ENCODE assay signal across 20 cellular contexts in the genomic region with DNA sequence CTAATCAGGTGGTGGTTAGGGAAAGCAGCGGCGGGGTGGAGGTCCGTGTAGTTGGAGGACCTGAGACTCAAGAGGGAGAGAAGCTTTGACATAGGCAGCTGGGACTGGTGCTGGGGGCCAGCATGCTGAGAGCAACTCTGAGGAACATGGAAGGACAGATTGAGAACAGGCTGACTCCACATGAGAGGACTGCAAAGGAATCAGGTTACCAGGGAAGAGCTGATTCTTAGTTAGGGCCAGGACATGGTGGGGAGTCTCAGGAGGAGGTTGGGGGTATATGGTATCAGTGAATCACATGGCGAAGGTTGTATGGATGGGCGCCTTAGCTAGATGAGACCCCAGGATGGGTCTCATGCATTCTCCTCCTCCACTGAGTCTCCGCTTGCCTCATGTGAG.
DNase-seq lines count a peak whose midpoint lies in the region; ATAC-seq and TF ChIP-seq lines count a peak whose summit lies in the region.
"Had no signal": no experiment of that assay in that cellular context is flagged by ENCODE, and none has a peak within 500 bp of the region (broad histone marks: within the 10 kb centered on the region; RNA-seq: fewer than 3 reads in every experiment).

No MANE protein-coding gene starts in this region.

- no peak overlapping the region for H3K4me3 Mint-ChIP-seq in activated naive CD4-positive, alpha-beta T cell treated with anti-CD3 and anti-CD28 coated beads for 36 hours
- H3K4me3 Mint-ChIP-seq: CD8-positive, alpha-beta T cell; memory B cell had no signal

- H2BK120ac ChIP-seq in mesendoderm (ENCODE audit: low read depth, low read length) = no peak overlapping the region

- H4K8ac ChIP-seq in mesendoderm (ENCODE audit: low read depth, low read length) = no peak overlapping the region

- H3K79me1 ChIP-seq in mesendoderm (ENCODE audit: low read length) = no peaks in the 10 kb centered on the region

- CTCF ChIA-PET in activated naive CD4-positive, alpha-beta T cell treated with anti-CD3 and anti-CD28 coated beads for 36 hours (lab: Charles Lee) = no interaction called here
- CTCF ChIA-PET in HEK293T (lab: Yijun Ruan, JAX) = no interaction called here

- ATAC-seq in activated naive CD4-positive, alpha-beta T cell treated with anti-CD3 and anti-CD28 coated beads, Interleukin-2, amount 50 U/mL, for 72 hours = no peak
- ATAC-seq: CD8-positive, alpha-beta T cell; GM12878; right cardiac atrium had no signal

- H3K4me1 Mint-ChIP-seq in activated naive CD4-positive, alpha-beta T cell treated with anti-CD3 and anti-CD28 coated beads for 36 hours (ENCODE audit: low read depth) = peaks cover 17% of the 10 kb centered on the region
- H3K4me1 Mint-ChIP-seq: memory B cell had no signal

- intact Hi-C loops in activated naive CD4-positive, alpha-beta T cell treated with anti-CD3 and anti-CD28 coated beads for 36 hours (cut with micrococcal nuclease) = loop anchor here (5.0 kb wide), 2 partner anchors 286 to 966 kb away; no protein-coding TSS in a partner anchor
- intact Hi-C loops in breast epithelium (cut with DNase I; ENCODE audit: low total_unique reads) = no loop called here

- no peak for TF ChIP-seq CTCF in breast epithelium (IDR thresholded peaks at IDR 0.05)

- no peak overlapping the region for H3K9ac ChIP-seq in mesendoderm (ENCODE audit: low read length)

- no peak overlapping the region for H3K23ac ChIP-seq in mesendoderm (ENCODE audit: low read length)

- no peak overlapping the region for H2BK5ac ChIP-seq in mesendoderm (ENCODE audit: low read length)

- POLR2A ChIA-PET in HEK293T (lab: Yijun Ruan, JAX) = no interaction called here

- H3K27me3 ChIP-seq in breast epithelium = no peaks in the 10 kb centered on the region
- H3K27me3 ChIP-seq in mesendoderm (ENCODE audit: insufficient read depth, low read length, poor library complexity) = no peaks in the 10 kb centered on the region
- H3K27me3 ChIP-seq: heart left ventricle, thyroid gland had no signal

- WGBS in mesendoderm (ENCODE audit: extremely low coverage, insufficient coverage, low lambda C conversion rate) = no CpG with 5 or more reads among the region's 6 CpGs

- H4K5ac ChIP-seq in mesendoderm (ENCODE audit: low read length) = no peak overlapping the region

- peaks cover 14% of the 10 kb centered on the region for H3K27me3 Mint-ChIP-seq in activated naive CD4-positive, alpha-beta T cell treated with anti-CD3 and anti-CD28 coated beads for 36 hours (ENCODE audit: low read depth)

- no peak for TF ChIP-seq POLR2A in breast epithelium (IDR thresholded peaks at IDR 0.05)

- H3K4me2 ChIP-seq in mesendoderm (ENCODE audit: low read length) = no peak overlapping the region

- no peak overlapping the region for H2BK15ac ChIP-seq in mesendoderm (replicated peaks; ENCODE audit: low read depth)

- H3K4me1 ChIP-seq in breast epithelium (peaks cover 0 to 6% of the 10 kb centered on the region in 2 donors), mesendoderm (ENCODE audit: control insufficient read depth, low read depth, low read length) (no peaks in the 10 kb centered on the region)
- H3K4me1 ChIP-seq: heart left ventricle, thyroid gland had no signal

- no peak overlapping the region for H2AK5ac ChIP-seq in mesendoderm (ENCODE audit: low read length)

- H3K79me2 ChIP-seq in mesendoderm (ENCODE audit: control insufficient read depth, insufficient read depth, low read length) = no peaks in the 10 kb centered on the region

- H3K27ac Mint-ChIP-seq in activated naive CD4-positive, alpha-beta T cell treated with anti-CD3 and anti-CD28 coated beads for 36 hours = peak overlapping the region; percentile 71
- H3K27ac Mint-ChIP-seq in activated naive CD4-positive, alpha-beta T cell treated with anti-CD3 and anti-CD28 coated beads, Interleukin-2, amount 50 U/mL, for 72 hours = no peak overlapping the region
- H3K27ac Mint-ChIP-seq: CD8-positive, alpha-beta T cell; memory B cell had no signal

- no peaks in the 10 kb centered on the region for H3K36me3 Mint-ChIP-seq in activated naive CD4-positive, alpha-beta T cell treated with anti-CD3 and anti-CD28 coated beads for 36 hours (ENCODE audit: low read depth)
- no peaks in the 10 kb centered on the region for H3K36me3 Mint-ChIP-seq in activated naive CD4-positive, alpha-beta T cell treated with anti-CD3 and anti-CD28 coated beads, Interleukin-2, amount 50 U/mL, for 72 hours
- H3K36me3 Mint-ChIP-seq: CD8-positive, alpha-beta T cell; memory B cell had no signal

- H3K18ac ChIP-seq in mesendoderm (ENCODE audit: low read length) = no peak overlapping the region

- H3K4me3 ChIP-seq in breast epithelium = no peak overlapping the region
- H3K4me3 ChIP-seq in mesendoderm (ENCODE audit: low read length) = no peak overlapping the region
- H3K4me3 ChIP-seq: GM12878, heart left ventricle, thyroid gland had no signal

- no peaks in the 10 kb centered on the region for H3K9me3 ChIP-seq in breast epithelium
- H3K9me3 ChIP-seq: heart left ventricle, thyroid gland had no signal

- no peak overlapping the region for H3K4ac ChIP-seq in mesendoderm (ENCODE audit: low read depth, low read length)

- H3K56ac ChIP-seq in mesendoderm (ENCODE audit: low read length) = peak overlapping the region; percentile 11

- H3K36me3 ChIP-seq in breast epithelium (no peaks in the 10 kb centered on the region), mesendoderm (ENCODE audit: control insufficient read depth, insufficient read depth, low read length) (no peaks in the 10 kb centered on the region)
- H3K36me3 ChIP-seq: heart left ventricle, thyroid gland had no signal

- DNase-seq in activated naive CD4-positive, alpha-beta T cell treated with anti-CD3 and anti-CD28 coated beads for 36 hours = no peak
- DNase-seq in activated naive CD4-positive, alpha-beta T cell treated with anti-CD3 and anti-CD28 coated beads, Interleukin-2, amount 50 U/mL, for 72 hours (ENCODE audit: low spot score in 2 of 2) = no peak
- DNase-seq in breast epithelium (ENCODE audit: low spot score in 2 of 2) = no peak
- DNase-seq in mesendoderm = peak; percentile 6
- no peak for DNase-seq in SW 1271 (lab: John Stamatoyannopoulos, UW)
- no peak for DNase-seq in HEK293T (ENCODE audit: extremely low spot score)
- no peak for DNase-seq in SW480 (ENCODE audit: low spot score)
- DNase-seq in DMS79 (lab: John Stamatoyannopoulos, UW) = no peak
- DNase-seq: activated CD4-positive, CD25-positive, alpha-beta regulatory T cell; amygdala; CD8-positive, alpha-beta T cell; heart left ventricle; NCI-H2081 treated with DMSO at 0.1 percent for 48 hours; NCI-H82; right cardiac atrium; stimulated activated CD4-positive, alpha-beta T cell treated with anti-CD3 and anti-CD28 coated beads, Interleukin-4, amount 100 ng/mL, for 1 hour; T-helper 2 cell; thyroid gland had no signal

- H3K9me3 Mint-ChIP-seq in activated naive CD4-positive, alpha-beta T cell treated with anti-CD3 and anti-CD28 coated beads for 36 hours = no peaks in the 10 kb centered on the region
- H3K9me3 Mint-ChIP-seq in activated naive CD4-positive, alpha-beta T cell treated with anti-CD3 and anti-CD28 coated beads, Interleukin-2, amount 50 U/mL, for 72 hours = peaks cover 8% of the 10 kb centered on the region in 2 donors
- H3K9me3 Mint-ChIP-seq: memory B cell had no signal

- peak overlapping the region; percentile 45 to 83 for H3K27ac ChIP-seq in breast epithelium
- no peak overlapping the region for H3K27ac ChIP-seq in mesendoderm (ENCODE audit: low read depth, low read length)
- H3K27ac ChIP-seq: heart left ventricle, thyroid gland had no signal

TF ChIP-seq in HEK293T, 16 proteins besides CTCF, POLR2A, EP300 and RAD21:
- TF ChIP-seq FOXK2 (IDR thresholded peaks at IDR 0.05) (no peak), L3MBTL2 (conservative IDR thresholded peaks at IDR 0.05) (no peak), LEF1 (IDR thresholded peaks at IDR 0.05; ENCODE audit: borderline replicate concordance) (no peak), FOXA1 (IDR thresholded peaks at IDR 0.05) (no peak), ARNT (IDR thresholded peaks at IDR 0.05) (no peak), ELF4 (IDR thresholded peaks at IDR 0.05) (no peak), FOXM1 (IDR thresholded peaks at IDR 0.05; ENCODE audit: borderline replicate concordance) (no peak), ZNF384 (IDR thresholded peaks at IDR 0.05) (no peak), SP1 (IDR thresholded peaks at IDR 0.05) (no peak), HDGF (IDR thresholded peaks at IDR 0.05; ENCODE audit: borderline replicate concordance) (no peak), CTBP1 (IDR thresholded peaks at IDR 0.05; ENCODE audit: borderline replicate concordance) (no peak), NFRKB (IDR thresholded peaks at IDR 0.05) (no peak), TARDBP (IDR thresholded peaks at IDR 0.05) (no peak), SUZ12 (IDR thresholded peaks at IDR 0.05) (no peak), BHLHE40 (IDR thresholded peaks at IDR 0.05; ENCODE audit: borderline replicate concordance) (no peak)
- TF ChIP-seq, protein P1, sequence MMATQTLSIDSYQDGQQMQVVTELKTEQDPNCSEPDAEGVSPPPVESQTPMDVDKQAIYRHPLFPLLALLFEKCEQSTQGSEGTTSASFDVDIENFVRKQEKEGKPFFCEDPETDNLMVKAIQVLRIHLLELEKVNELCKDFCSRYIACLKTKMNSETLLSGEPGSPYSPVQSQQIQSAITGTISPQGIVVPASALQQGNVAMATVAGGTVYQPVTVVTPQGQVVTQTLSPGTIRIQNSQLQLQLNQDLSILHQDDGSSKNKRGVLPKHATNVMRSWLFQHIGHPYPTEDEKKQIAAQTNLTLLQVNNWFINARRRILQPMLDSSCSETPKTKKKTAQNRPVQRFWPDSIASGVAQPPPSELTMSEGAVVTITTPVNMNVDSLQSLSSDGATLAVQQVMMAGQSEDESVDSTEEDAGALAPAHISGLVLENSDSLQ (IDR thresholded peaks at IDR 0.05) = no peak
